Comparison of ENCODE assay signal across 1 cellular context in genomic region chr10:43136432-43136831, GRCh38.
TF ChIP-seq lines count a peak whose summit lies in the region.

No MANE protein-coding gene starts in this region.

TF ChIP-seq in neural cell, 6 proteins besides CTCF, POLR2A, EP300 and RAD21:
- TF ChIP-seq SMC3 (conservative IDR thresholded peaks at IDR 0.05; ENCODE audit: poor library complexity) (no peak), EZH2 (IDR thresholded peaks at IDR 0.05; ENCODE audit: borderline replicate concordance, insufficient read depth, low read length, poor library complexity, severe bottlenecking) (no peak), REST (IDR thresholded peaks at IDR 0.05; ENCODE audit: borderline replicate concordance) (no peak), TAF1 (IDR thresholded peaks at IDR 0.05; ENCODE audit: low read depth) (no peak), MXI1 (conservative IDR thresholded peaks at IDR 0.05; ENCODE audit: poor library complexity, severe bottlenecking) (no peak), POLR2AphosphoS5 (IDR thresholded peaks at IDR 0.05) (no peak)
